In genomic region chr2:73110622-73111299, GRCh38 we compare ENCODE assay signal across 2 cellular contexts.
TF ChIP-seq lines count a peak whose summit lies in the region.

No MANE protein-coding gene starts in this region.

TF ChIP-seq in K562, 482 proteins besides CTCF, POLR2A, EP300 and RAD21:
- peak; percentile 47 for TF ChIP-seq PRDM10 (IDR thresholded peaks at IDR 0.05; ENCODE audit: partially characterized antibody)
- TF ChIP-seq ARID3A (IDR thresholded peaks at IDR 0.05; ENCODE audit: borderline replicate concordance, low read depth, low read length) = no peak
- peak; percentile 95 for TF ChIP-seq ZFP36 (IDR thresholded peaks at IDR 0.05; ENCODE audit: low read depth, low read length, partially characterized antibody)

TF ChIP-seq in HepG2, 621 proteins besides CTCF, POLR2A, EP300 and RAD21:
- TF ChIP-seq KDM1A (CRISPR knock-in tag; IDR thresholded peaks at IDR 0.05) (0 out of 2 replicates have a peak, but pooled peaks have one; percentile 14), MAZ (IDR thresholded peaks at IDR 0.05; ENCODE audit: borderline replicate concordance, low read depth, low read length) (0 out of 2 replicates have a peak, but pooled peaks have one; percentile 25), MAZ (CRISPR knock-in tag; IDR thresholded peaks at IDR 0.05; ENCODE audit: low read depth) (no peak), ZNF263 (CRISPR knock-in tag; IDR thresholded peaks at IDR 0.05) (0 out of 2 replicates have a peak, but pooled peaks have one; percentile 31), E2F2 (CRISPR knock-in tag; IDR thresholded peaks at IDR 0.05; ENCODE audit: borderline replicate concordance) (no peak), TEAD3 (CRISPR knock-in tag; optimal IDR thresholded peaks at IDR 0.05; ENCODE audit: borderline replicate concordance) (no peak)
